Comparison of ENCODE assay signal across 21 cellular contexts in genomic region chr16:47716571-47716970, GRCh38.
"Had no signal": no experiment of that assay in that cellular context is flagged by ENCODE, and none has a peak within 500 bp of the region (broad histone marks: within the 10 kb centered on the region; RNA-seq: fewer than 3 reads in every experiment).

No MANE protein-coding gene starts in this region.

- H3K9ac ChIP-seq: neural progenitor cell had no signal

- H3K36me3 ChIP-seq: ascending aorta, breast epithelium, colonic mucosa, neural progenitor cell, thoracic aorta, upper lobe of left lung had no signal

- H3K27ac ChIP-seq: ascending aorta, breast epithelium, colonic mucosa, dorsolateral prefrontal cortex, neural progenitor cell, thoracic aorta, upper lobe of left lung had no signal

- H3K4me2 ChIP-seq: neural progenitor cell had no signal

- H3K27me3 ChIP-seq: ascending aorta, breast epithelium, colonic mucosa, neural progenitor cell, upper lobe of left lung had no signal

- H3K27ac Mint-ChIP-seq: activated naive CD4-positive, alpha-beta T cell treated with anti-CD3 and anti-CD28 coated beads, Interleukin-2, amount 50 U/mL, for 72 hours; activated T-cell treated with anti-CD3 and anti-CD28 coated beads, Interleukin-2, amount 50 U/mL, for 24 hours; activated T-helper 17 cell treated with anti-CD3 and anti-CD28 coated beads, Interleukin-2, amount 50 U/mL, for 72 hours; mesothelial cell of epicardium; naive thymus-derived CD8-positive, alpha-beta T cell; neural progenitor cell had no signal

- H3K9me3 ChIP-seq: ascending aorta, breast epithelium, colonic mucosa, thoracic aorta, upper lobe of left lung had no signal

- H3K4me1 ChIP-seq: ascending aorta, breast epithelium, colonic mucosa, neural progenitor cell had no signal

- H3K9me3 Mint-ChIP-seq: activated naive CD4-positive, alpha-beta T cell treated with anti-CD3 and anti-CD28 coated beads, Interleukin-2, amount 50 U/mL, for 72 hours; activated T-cell treated with anti-CD3 and anti-CD28 coated beads, Interleukin-2, amount 50 U/mL, for 24 hours; activated T-helper 17 cell treated with anti-CD3 and anti-CD28 coated beads, Interleukin-2, amount 50 U/mL, for 72 hours; neural progenitor cell had no signal

- H2AFZ ChIP-seq: neural progenitor cell had no signal

- DNase-seq: activated CD4-positive, alpha-beta T cell treated with anti-CD3 and anti-CD28 coated beads for 1 hour; activated CD4-positive, alpha-beta T cell treated with anti-CD3 and anti-CD28 coated beads, Interleukin-2, amount 50 U/mL, for 1 hour; activated CD8-positive, alpha-beta memory T cell treated with anti-CD3 and anti-CD28 coated beads for 24 hours; activated CD8-positive, alpha-beta memory T cell treated with anti-CD3 and anti-CD28 coated beads, Interleukin-2, amount 50 U/mL, for 4 hours; activated T-cell treated with anti-CD3 and anti-CD28 coated beads, Interleukin-2, amount 50 U/mL, for 24 hours; colonic mucosa; dorsolateral prefrontal cortex; naive thymus-derived CD8-positive, alpha-beta T cell; stimulated activated CD4-positive, alpha-beta T cell treated with anti-CD3 and anti-CD28 coated beads, Interleukin-2, amount 100 ng/mL, for 48 hours; stimulated activated naive CD4-positive, alpha-beta T cell treated with Interleukin-2 at 50 U/mL for 16 hours; T-helper 1 cell; upper lobe of left lung had no signal

- H3K4me1 Mint-ChIP-seq: neural progenitor cell had no signal

- H3K4me3 Mint-ChIP-seq: activated T-cell treated with anti-CD3 and anti-CD28 coated beads, Interleukin-2, amount 50 U/mL, for 24 hours; activated T-helper 17 cell treated with anti-CD3 and anti-CD28 coated beads, Interleukin-2, amount 50 U/mL, for 72 hours; mesothelial cell of epicardium; naive thymus-derived CD8-positive, alpha-beta T cell; neural progenitor cell had no signal

- H3K36me3 Mint-ChIP-seq: activated naive CD4-positive, alpha-beta T cell treated with anti-CD3 and anti-CD28 coated beads, Interleukin-2, amount 50 U/mL, for 72 hours; mesothelial cell of epicardium had no signal

- H3K4me3 ChIP-seq: ascending aorta, breast epithelium, colonic mucosa, dorsolateral prefrontal cortex, lung, neural progenitor cell, thoracic aorta, upper lobe of left lung had no signal

- ATAC-seq: activated naive CD4-positive, alpha-beta T cell treated with anti-CD3 and anti-CD28 coated beads, Interleukin-2, amount 50 U/mL, for 72 hours; activated T-helper 17 cell treated with anti-CD3 and anti-CD28 coated beads, Interleukin-2, amount 50 U/mL, for 72 hours; left lobe of liver; naive thymus-derived CD8-positive, alpha-beta T cell had no signal
